In genomic region chr13:23946067-23946466, GRCh38 we compare ENCODE assay signal across 1 cellular context.
TF ChIP-seq lines count a peak whose summit lies in the region.

No MANE protein-coding gene starts in this region.

TF ChIP-seq in GM23338, 12 proteins besides CTCF, POLR2A, EP300 and RAD21 (continued from another document):
- TF ChIP-seq, protein P1, sequence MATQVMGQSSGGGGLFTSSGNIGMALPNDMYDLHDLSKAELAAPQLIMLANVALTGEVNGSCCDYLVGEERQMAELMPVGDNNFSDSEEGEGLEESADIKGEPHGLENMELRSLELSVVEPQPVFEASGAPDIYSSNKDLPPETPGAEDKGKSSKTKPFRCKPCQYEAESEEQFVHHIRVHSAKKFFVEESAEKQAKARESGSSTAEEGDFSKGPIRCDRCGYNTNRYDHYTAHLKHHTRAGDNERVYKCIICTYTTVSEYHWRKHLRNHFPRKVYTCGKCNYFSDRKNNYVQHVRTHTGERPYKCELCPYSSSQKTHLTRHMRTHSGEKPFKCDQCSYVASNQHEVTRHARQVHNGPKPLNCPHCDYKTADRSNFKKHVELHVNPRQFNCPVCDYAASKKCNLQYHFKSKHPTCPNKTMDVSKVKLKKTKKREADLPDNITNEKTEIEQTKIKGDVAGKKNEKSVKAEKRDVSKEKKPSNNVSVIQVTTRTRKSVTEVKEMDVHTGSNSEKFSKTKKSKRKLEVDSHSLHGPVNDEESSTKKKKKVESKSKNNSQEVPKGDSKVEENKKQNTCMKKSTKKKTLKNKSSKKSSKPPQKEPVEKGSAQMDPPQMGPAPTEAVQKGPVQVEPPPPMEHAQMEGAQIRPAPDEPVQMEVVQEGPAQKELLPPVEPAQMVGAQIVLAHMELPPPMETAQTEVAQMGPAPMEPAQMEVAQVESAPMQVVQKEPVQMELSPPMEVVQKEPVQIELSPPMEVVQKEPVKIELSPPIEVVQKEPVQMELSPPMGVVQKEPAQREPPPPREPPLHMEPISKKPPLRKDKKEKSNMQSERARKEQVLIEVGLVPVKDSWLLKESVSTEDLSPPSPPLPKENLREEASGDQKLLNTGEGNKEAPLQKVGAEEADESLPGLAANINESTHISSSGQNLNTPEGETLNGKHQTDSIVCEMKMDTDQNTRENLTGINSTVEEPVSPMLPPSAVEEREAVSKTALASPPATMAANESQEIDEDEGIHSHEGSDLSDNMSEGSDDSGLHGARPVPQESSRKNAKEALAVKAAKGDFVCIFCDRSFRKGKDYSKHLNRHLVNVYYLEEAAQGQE (IDR thresholded peaks at IDR 0.05; ENCODE audit: unreplicated experiment): no peak
- TF ChIP-seq CREB1 (CRISPR knock-in tag; IDR thresholded peaks at IDR 0.05; ENCODE audit: low read depth) (no peak), JUNB (IDR thresholded peaks at IDR 0.05; ENCODE audit: unreplicated experiment) (no peak)
- TF ChIP-seq, protein P2, sequence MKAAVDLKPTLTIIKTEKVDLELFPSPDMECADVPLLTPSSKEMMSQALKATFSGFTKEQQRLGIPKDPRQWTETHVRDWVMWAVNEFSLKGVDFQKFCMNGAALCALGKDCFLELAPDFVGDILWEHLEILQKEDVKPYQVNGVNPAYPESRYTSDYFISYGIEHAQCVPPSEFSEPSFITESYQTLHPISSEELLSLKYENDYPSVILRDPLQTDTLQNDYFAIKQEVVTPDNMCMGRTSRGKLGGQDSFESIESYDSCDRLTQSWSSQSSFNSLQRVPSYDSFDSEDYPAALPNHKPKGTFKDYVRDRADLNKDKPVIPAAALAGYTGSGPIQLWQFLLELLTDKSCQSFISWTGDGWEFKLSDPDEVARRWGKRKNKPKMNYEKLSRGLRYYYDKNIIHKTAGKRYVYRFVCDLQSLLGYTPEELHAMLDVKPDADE (IDR thresholded peaks at IDR 0.05): no peak
